25 cellular contexts compared by ENCODE assay signal in genomic region chr17:20208717-20209116, GRCh38.
"Had no signal": no experiment of that assay in that cellular context is flagged by ENCODE, and none has a peak within 500 bp of the region (broad histone marks: within the 10 kb centered on the region; RNA-seq: fewer than 3 reads in every experiment).

No MANE protein-coding gene starts in this region.

- H3K79me2 ChIP-seq: parathyroid adenoma had no signal

- H2AFZ ChIP-seq: parathyroid adenoma had no signal

- H3K4me3 ChIP-seq: colonic mucosa, esophagus squamous epithelium, lower lobe of right lung, right lobe of liver, suprapubic skin, tibial artery had no signal

- H3K36me3 ChIP-seq: colonic mucosa, lower lobe of right lung, right lobe of liver, suprapubic skin, tibial artery had no signal

- DNase-seq: effector memory CD8-positive, alpha-beta T cell; esophagus squamous epithelium; foreskin melanocyte; hypothalamus; immature natural killer cell; islet precursor cell; left ventricle myocardium superior; lower lobe of right lung; right lobe of liver; small intestine; stimulated activated CD4-positive, alpha-beta T cell treated with anti-CD3 and anti-CD28 coated beads, Interleukin-15, amount 100 ng/mL, for 24 hours; stimulated activated CD4-positive, alpha-beta T cell treated with anti-CD3 and anti-CD28 coated beads, Interleukin-2, amount 100 ng/mL, for 48 hours; stimulated activated naive B cell treated with anti-CD40 and anti-IgM and Interleukin-4, amounts not matched to agents 10 μg/mL and 1 μg/mL and 100 μg/mL, for 72 hours; tibial artery had no signal

- H3K27ac ChIP-seq: colonic mucosa, esophagus squamous epithelium, lower lobe of right lung, neutrophil, parathyroid adenoma, right lobe of liver, suprapubic skin had no signal

- ATAC-seq: effector memory CD8-positive, alpha-beta T cell; left ventricle myocardium superior; lower lobe of right lung; natural killer cell treated with Interleukin-12 subunit alpha and Interleukin-12 subunit beta and Interleukin-15 and Interleukin-18, amount 100 ng/mL, for 72 hours; right lobe of liver; stimulated activated naive B cell treated with anti-CD40 and anti-IgM and Interleukin-4, amounts not matched to agents 10 μg/mL and 1 μg/mL and 100 μg/mL, for 72 hours had no signal

- H3K4me3 Mint-ChIP-seq: dendritic cell treated with granulocyte-macrophage colony-stimulating factor and Interleukin-4, amounts not matched to agents 40 ng/mL and 50 ng/mL, for 4 days; effector memory CD8-positive, alpha-beta T cell; immature natural killer cell; memory B cell; natural killer cell treated with Interleukin-12 subunit alpha and Interleukin-12 subunit beta and Interleukin-15 and Interleukin-18, amount 100 ng/mL, for 72 hours; neural crest cell; stimulated activated naive B cell treated with anti-CD40 and anti-IgM and Interleukin-4, amounts not matched to agents 10 μg/mL and 1 μg/mL and 100 μg/mL, for 72 hours; stimulated activated naive CD8-positive, alpha-beta T cell treated with anti-CD3 and anti-CD28 coated beads, Interleukin-15, Interleukin-2, amounts not matched to agents 100 ng/mL and 50 ng/mL, for 24 hours; type B pancreatic cell had no signal

- H3K27ac Mint-ChIP-seq: dendritic cell treated with granulocyte-macrophage colony-stimulating factor and Interleukin-4, amounts not matched to agents 40 ng/mL and 50 ng/mL, for 4 days; effector memory CD8-positive, alpha-beta T cell; immature natural killer cell; memory B cell; natural killer cell treated with Interleukin-12 subunit alpha and Interleukin-12 subunit beta and Interleukin-15 and Interleukin-18, amount 100 ng/mL, for 72 hours; progenitor cell of endocrine pancreas; stimulated activated naive B cell treated with anti-CD40 and anti-IgM and Interleukin-4, amounts not matched to agents 10 μg/mL and 1 μg/mL and 100 μg/mL, for 72 hours; stimulated activated naive CD8-positive, alpha-beta T cell treated with anti-CD3 and anti-CD28 coated beads, Interleukin-15, Interleukin-2, amounts not matched to agents 100 ng/mL and 50 ng/mL, for 24 hours; type B pancreatic cell had no signal

- H3K4me1 Mint-ChIP-seq: neural crest cell had no signal

- H3K9ac ChIP-seq: parathyroid adenoma had no signal

- H3K27me3 ChIP-seq: colonic mucosa, esophagus squamous epithelium, neutrophil, right lobe of liver, suprapubic skin, tibial artery had no signal

- H3K9me3 Mint-ChIP-seq: dendritic cell treated with granulocyte-macrophage colony-stimulating factor and Interleukin-4, amounts not matched to agents 40 ng/mL and 50 ng/mL, for 4 days; effector memory CD8-positive, alpha-beta T cell; immature natural killer cell; memory B cell; natural killer cell treated with Interleukin-12 subunit alpha and Interleukin-12 subunit beta and Interleukin-15 and Interleukin-18, amount 100 ng/mL, for 72 hours; neural crest cell; stimulated activated naive CD8-positive, alpha-beta T cell treated with anti-CD3 and anti-CD28 coated beads, Interleukin-15, Interleukin-2, amounts not matched to agents 100 ng/mL and 50 ng/mL, for 24 hours had no signal

- H3K9me3 ChIP-seq: colonic mucosa, esophagus squamous epithelium, lower lobe of right lung, neutrophil, right lobe of liver, suprapubic skin, tibial artery had no signal

- H3K27me3 Mint-ChIP-seq: dendritic cell treated with granulocyte-macrophage colony-stimulating factor and Interleukin-4, amounts not matched to agents 40 ng/mL and 50 ng/mL, for 4 days; effector memory CD8-positive, alpha-beta T cell; memory B cell; natural killer cell treated with Interleukin-12 subunit alpha and Interleukin-12 subunit beta and Interleukin-15 and Interleukin-18, amount 100 ng/mL, for 72 hours; progenitor cell of endocrine pancreas; stimulated activated naive B cell treated with anti-CD40 and anti-IgM and Interleukin-4, amounts not matched to agents 10 μg/mL and 1 μg/mL and 100 μg/mL, for 72 hours; stimulated activated naive CD8-positive, alpha-beta T cell treated with anti-CD3 and anti-CD28 coated beads, Interleukin-15, Interleukin-2, amounts not matched to agents 100 ng/mL and 50 ng/mL, for 24 hours; type B pancreatic cell had no signal

- H3K4me1 ChIP-seq: colonic mucosa, parathyroid adenoma, right lobe of liver had no signal
